Comparison of ENCODE assay signal across 1 cellular context in genomic region chr22:23158516-23159286, GRCh38.
TF ChIP-seq lines count a peak whose summit lies in the region.

No MANE protein-coding gene starts in this region.

TF ChIP-seq in IMR-90, 13 proteins besides CTCF, POLR2A, EP300 and RAD21:
- TF ChIP-seq RCOR1 (IDR thresholded peaks at IDR 0.05; ENCODE audit: insufficient replicate concordance, low read length): no peak
- TF ChIP-seq MAFK (IDR thresholded peaks at IDR 0.05; ENCODE audit: low read depth, low read length): no peak
- no peak for TF ChIP-seq RFX5 (IDR thresholded peaks at IDR 0.05; ENCODE audit: low read depth, low read length)
- TF ChIP-seq CEBPB (IDR thresholded peaks at IDR 0.05; ENCODE audit: low read depth, low read length): no peak
- no peak for TF ChIP-seq MXI1 (IDR thresholded peaks at IDR 0.05; ENCODE audit: borderline replicate concordance, low read depth, low read length)
- no peak for TF ChIP-seq MAZ (IDR thresholded peaks at IDR 0.05; ENCODE audit: borderline replicate concordance, low read depth, low read length)
- no peak for TF ChIP-seq USF2 (IDR thresholded peaks at IDR 0.05; ENCODE audit: low read depth, low read length)
- no peak for TF ChIP-seq CHD1 (IDR thresholded peaks at IDR 0.05; ENCODE audit: low read depth, low read length)
- no peak for TF ChIP-seq BHLHE40 (IDR thresholded peaks at IDR 0.05; ENCODE audit: low read depth, low read length)
- TF ChIP-seq FOS (IDR thresholded peaks at IDR 0.05; ENCODE audit: low read depth, low read length): no peak
- no peak for TF ChIP-seq NFE2L2 (IDR thresholded peaks at IDR 0.05; ENCODE audit: low read depth, low read length)
- no peak for TF ChIP-seq ELK1 (IDR thresholded peaks at IDR 0.05; ENCODE audit: borderline replicate concordance, low read depth, low read length)
- TF ChIP-seq SMC3 (IDR thresholded peaks at IDR 0.05; ENCODE audit: low read depth, low read length): no peak
